ENCODE assay signal across 8 cellular contexts in the genomic region with DNA sequence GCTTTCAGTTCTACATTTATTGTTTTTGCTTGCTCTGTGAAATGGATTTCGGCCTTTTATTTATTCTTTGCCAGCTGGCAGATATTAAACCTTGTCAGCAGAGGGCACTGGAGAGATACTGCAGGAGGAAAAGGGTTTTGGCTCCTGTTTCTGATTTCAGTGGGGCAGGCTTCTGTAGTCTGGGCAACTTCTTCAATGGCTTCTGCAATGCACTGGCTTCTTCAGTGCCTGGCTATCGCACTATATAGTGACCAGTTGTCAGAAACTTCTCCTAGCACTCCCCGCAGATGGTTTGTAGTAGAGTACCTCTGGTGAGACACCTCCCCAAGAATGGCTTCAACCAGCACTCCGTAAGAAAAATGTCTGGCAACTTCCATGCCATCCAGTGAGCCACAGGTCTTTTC. TPM values are rescaled to one million over a fixed set of nuclear protein-coding genes. Genes with fewer than 3 reads are reported as not detected.
A peak's percentile ranks its signal among the peaks of the same experiment; 100 is the strongest.
DNase-seq lines count a peak whose midpoint lies in the region; ATAC-seq and TF ChIP-seq lines count a peak whose summit lies in the region.

No MANE protein-coding gene starts in this region.

- peak; percentile 67 for DNase-seq in DMS 273 treated with DMSO at 0.1 percent for 48 hours (lab: John Stamatoyannopoulos, UW)
- DNase-seq in NOMO-1 treated with DMSO at 0.1 percent for 48 hours (lab: John Stamatoyannopoulos, UW; ENCODE audit: unreplicated experiment) = peak; percentile 93
- DNase-seq in activated T-cell treated with anti-CD3 and anti-CD28 coated beads, Interleukin-2, amount 50 U/mL, for 72 hours = peak; percentile 65 to 67
- peak; percentile 75 for DNase-seq in fibroblast of villous mesenchyme (ENCODE audit: low read depth)
- no peak for DNase-seq in progenitor cell of endocrine pancreas (ENCODE audit: low spot score, unreplicated experiment)
- no peak for DNase-seq in OCI-M2 (lab: John Stamatoyannopoulos, UW; ENCODE audit: unreplicated experiment)

- no peaks in the 10 kb centered on the region for H3K9me3 ChIP-seq in HUES48 (ENCODE audit: control insufficient read depth, insufficient read depth, low read length)

- peaks cover 0 to under 1% of the 10 kb centered on the region in 2 donors for H3K9me3 Mint-ChIP-seq in activated T-cell treated with anti-CD3 and anti-CD28 coated beads, Interleukin-2, amount 50 U/mL, for 72 hours
- H3K9me3 Mint-ChIP-seq in progenitor cell of endocrine pancreas (ENCODE audit: low read depth) = no peaks in the 10 kb centered on the region

- peak overlapping the region; percentile 55 for H3K27ac ChIP-seq in HUES48 (ENCODE audit: low read depth, low read length)

- H3K9ac ChIP-seq in HUES48 (ENCODE audit: low read depth, low read length) = no peak overlapping the region

- peaks cover 28% of the 10 kb centered on the region for H3K4me1 Mint-ChIP-seq in activated T-cell treated with anti-CD3 and anti-CD28 coated beads, Interleukin-2, amount 50 U/mL, for 72 hours (ENCODE audit: low read depth)
- peaks cover 10% of the 10 kb centered on the region for H3K4me1 Mint-ChIP-seq in progenitor cell of endocrine pancreas (ENCODE audit: low read depth)

- peak; percentile 84 for TF ChIP-seq CTCF in fibroblast of villous mesenchyme (IDR thresholded peaks at IDR 0.05; ENCODE audit: insufficient read depth, low read depth, low read length)
- TF ChIP-seq CTCF in progenitor cell of endocrine pancreas (IDR thresholded peaks at IDR 0.05; ENCODE audit: unreplicated experiment) = peak; percentile 58

- ATAC-seq in activated T-cell treated with anti-CD3 and anti-CD28 coated beads, Interleukin-2, amount 50 U/mL, for 72 hours (replicated peaks in 1 of 2) = no peak
- no peak for ATAC-seq in GM21576 (IDR thresholded peaks at IDR 0.05; ENCODE audit: unreplicated experiment)

- no peaks in the 10 kb centered on the region for H3K4me1 ChIP-seq in HUES48 (ENCODE audit: control insufficient read depth, insufficient read depth, low read length)

- peaks cover 4% of the 10 kb centered on the region for H3K36me3 ChIP-seq in HUES48 (ENCODE audit: control insufficient read depth, insufficient read depth, low read length)

- H3K27me3 ChIP-seq in HUES48 (ENCODE audit: control insufficient read depth, insufficient read depth, low read length) = no peaks in the 10 kb centered on the region

- H3K27ac Mint-ChIP-seq in activated T-cell treated with anti-CD3 and anti-CD28 coated beads, Interleukin-2, amount 50 U/mL, for 72 hours = peak overlapping the region; percentile 68
- H3K27ac Mint-ChIP-seq in progenitor cell of endocrine pancreas = no peak overlapping the region

- peak overlapping the region in 1 of 2 donors; percentile 3 for H3K4me3 Mint-ChIP-seq in activated T-cell treated with anti-CD3 and anti-CD28 coated beads, Interleukin-2, amount 50 U/mL, for 72 hours
- H3K4me3 Mint-ChIP-seq in progenitor cell of endocrine pancreas (ENCODE audit: low read depth) = no peak overlapping the region

- H3K4me3 ChIP-seq in HUES48 (ENCODE audit: low read depth, low read length) (no peak overlapping the region), fibroblast of villous mesenchyme (ENCODE audit: low read depth, low read length) (no peak overlapping the region)

- no peaks in the 10 kb centered on the region for H3K27me3 Mint-ChIP-seq in activated T-cell treated with anti-CD3 and anti-CD28 coated beads, Interleukin-2, amount 50 U/mL, for 72 hours (ENCODE audit: low read depth)
- H3K27me3 Mint-ChIP-seq in progenitor cell of endocrine pancreas = no peaks in the 10 kb centered on the region

- H3K36me3 Mint-ChIP-seq in activated T-cell treated with anti-CD3 and anti-CD28 coated beads, Interleukin-2, amount 50 U/mL, for 72 hours (ENCODE audit: insufficient read depth in 2 of 2) = peaks cover 5 to 11% of the 10 kb centered on the region in 2 donors
- peaks cover under 1% of the 10 kb centered on the region for H3K36me3 Mint-ChIP-seq in progenitor cell of endocrine pancreas (ENCODE audit: insufficient read depth)

RNA-seq across cellular contexts. Expression of a gene that starts 3.2 kb away (rescaled TPM):
- total RNA-seq in activated T-cell treated with anti-CD3 and anti-CD28 coated beads, Interleukin-2, amount 50 U/mL, for 72 hours = 10 to 100 TPM; 31.2 to 40.3 TPM
- total RNA-seq in fibroblast of villous mesenchyme (24.2 and 26.7 TPM in 2 replicates), progenitor cell of endocrine pancreas (29.4 and 32.0 TPM in 2 replicates)

RNA-seq across cellular contexts. Expression of a gene that starts 22.2 kb away (rescaled TPM):
- total RNA-seq in activated T-cell treated with anti-CD3 and anti-CD28 coated beads, Interleukin-2, amount 50 U/mL, for 72 hours = 100 to 1,000 TPM in 1 of 2 donors, 10 to 100 TPM in 1; 76.5 to 112 TPM
- total RNA-seq in fibroblast of villous mesenchyme (62.2 and 81.6 TPM in 2 replicates), progenitor cell of endocrine pancreas (43.3 and 48.9 TPM in 2 replicates)

RNA-seq across cellular contexts. Expression of a gene that starts 22.6 kb away (rescaled TPM):
- total RNA-seq in activated T-cell treated with anti-CD3 and anti-CD28 coated beads, Interleukin-2, amount 50 U/mL, for 72 hours = 10 to 100 TPM; 52.5 to 60.3 TPM
- total RNA-seq in fibroblast of villous mesenchyme (9.1 and 21.6 TPM in 2 replicates), progenitor cell of endocrine pancreas (67.7 and 71.5 TPM in 2 replicates)

RNA-seq across cellular contexts. Expression of a gene that starts 47.1 kb away (rescaled TPM):
- total RNA-seq in activated T-cell treated with anti-CD3 and anti-CD28 coated beads, Interleukin-2, amount 50 U/mL, for 72 hours = not detected
- total RNA-seq in fibroblast of villous mesenchyme (not detected in 2 replicates), progenitor cell of endocrine pancreas (0.91 TPM in 1 of 2 replicates, not detected in the other)

Comparison
In these comparisons a context has a peak if more than half of its experiments do, and no peak if none do; other contexts are left out.
1. DNase-seq: peak in DMS 273 treated with DMSO at 0.1 percent for 48 hours (single experiment), NOMO-1 treated with DMSO at 0.1 percent for 48 hours (single experiment), activated T-cell treated with anti-CD3 and anti-CD28 coated beads, Interleukin-2, amount 50 U/mL, for 72 hours (2 of 2) and fibroblast of villous mesenchyme (single experiment); none in progenitor cell of endocrine pancreas (single experiment) and OCI-M2 (single experiment).